Comparison of ENCODE assay signal across 8 cellular contexts in the genomic region with DNA sequence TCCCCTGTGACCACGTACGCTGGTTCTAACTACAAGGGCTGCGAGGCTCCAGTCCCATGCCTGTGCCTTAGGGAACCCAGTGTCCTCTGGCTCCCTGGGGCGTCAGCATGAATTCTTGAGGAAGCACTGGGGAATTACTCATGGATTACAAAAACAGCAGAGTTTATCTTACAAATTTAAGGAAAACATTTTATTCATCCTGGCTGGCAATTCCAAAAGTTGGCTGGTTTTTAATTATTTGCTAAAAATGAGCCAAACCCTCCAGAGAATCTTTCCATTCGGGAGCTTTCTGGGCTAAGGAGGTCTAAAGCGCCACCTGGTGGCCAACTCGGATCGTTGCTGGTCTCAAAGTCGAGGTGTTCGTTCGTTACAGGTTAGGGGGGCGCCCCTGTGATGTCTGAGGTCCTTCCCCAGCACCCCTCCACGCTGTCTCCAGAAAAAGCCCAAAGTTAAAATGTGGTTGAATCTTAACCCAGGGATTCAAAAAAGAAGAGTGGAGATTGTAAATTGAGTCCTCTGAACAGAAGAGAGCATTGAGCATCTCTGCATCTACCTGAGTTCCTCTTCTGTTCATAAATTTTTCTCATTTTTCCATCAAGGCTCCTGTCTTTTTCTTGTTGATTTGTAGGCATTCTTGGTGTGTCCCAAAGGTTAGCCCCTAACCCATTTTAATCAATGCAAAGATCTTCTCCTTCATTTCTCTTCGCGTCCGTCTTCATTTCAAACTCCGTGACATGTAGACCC.
DNase-seq lines count a peak whose midpoint lies in the region; ATAC-seq and TF ChIP-seq lines count a peak whose summit lies in the region.

No MANE protein-coding gene starts in this region.

- no peaks in the 10 kb centered on the region for H3K36me3 ChIP-seq in NT2/D1 (ENCODE audit: insufficient read depth, insufficient read length, low read length)
- H3K36me3 ChIP-seq in parathyroid adenoma (ENCODE audit: control insufficient read depth, insufficient read depth, low read length) = no peaks in the 10 kb centered on the region

- H3K9ac ChIP-seq in NT2/D1 (ENCODE audit: insufficient read length, low read depth) (no peak overlapping the region), parathyroid adenoma (no peak overlapping the region)

- no peaks in the 10 kb centered on the region for H3K79me2 ChIP-seq in parathyroid adenoma

- no peaks in the 10 kb centered on the region for H3K27me3 ChIP-seq in NT2/D1 (ENCODE audit: insufficient read depth, insufficient read length)
- H3K27me3 ChIP-seq in parathyroid adenoma (ENCODE audit: control insufficient read depth, insufficient read depth, low read length) = no peaks in the 10 kb centered on the region

- ATAC-seq in GM18861 (IDR thresholded peaks at IDR 0.05; ENCODE audit: unreplicated experiment) = no peak

- H3K4me2 ChIP-seq in parathyroid adenoma (ENCODE audit: low read length) = no peak overlapping the region

- no peak overlapping the region for H2AFZ ChIP-seq in parathyroid adenoma

- no peaks in the 10 kb centered on the region for H3K4me1 ChIP-seq in NT2/D1 (ENCODE audit: insufficient read depth, insufficient read length)
- H3K4me1 ChIP-seq in parathyroid adenoma = no peaks in the 10 kb centered on the region

- peak; percentile 95 for TF ChIP-seq CTCF in parathyroid adenoma (IDR thresholded peaks at IDR 0.05)

- no peak overlapping the region for H3K27ac ChIP-seq in parathyroid adenoma

- H3K9me3 ChIP-seq in NT2/D1 (ENCODE audit: insufficient read depth, low read length) (no peaks in the 10 kb centered on the region), parathyroid adenoma (ENCODE audit: control insufficient read depth, low read length) (no peaks in the 10 kb centered on the region)

- no peak overlapping the region for H3K4me3 ChIP-seq in NT2/D1 (ENCODE audit: insufficient read length, low read depth)
- H3K4me3 ChIP-seq in parathyroid adenoma (ENCODE audit: low read depth, low read length) = no peak overlapping the region

- peak; percentile 74 for DNase-seq in ELF-1 (ENCODE audit: low read depth, low spot score)
- DNase-seq in HS-5 (ENCODE audit: low read depth) = peak; percentile 22
- peak; percentile 23 for DNase-seq in NT2/D1 (ENCODE audit: low read depth, low spot score)
- peak; percentile 13 for DNase-seq in activated T-helper 9 cell treated with anti-CD3 and anti-CD28 coated beads, Interleukin-2, amount 50 U/mL, for 16 hours (ENCODE audit: low read depth)
- peak; percentile 51 for DNase-seq in germinal center (ENCODE audit: low spot score)
- no peak for DNase-seq in COLO829 (ENCODE audit: low spot score)
